Comparison of ENCODE assay signal across 32 cellular contexts in genomic region chr2:118726821-118727220, GRCh38.
"Had no signal": no experiment of that assay in that cellular context is flagged by ENCODE, and none has a peak within 500 bp of the region (broad histone marks: within the 10 kb centered on the region; RNA-seq: fewer than 3 reads in every experiment).

No MANE protein-coding gene starts in this region.

- H3K27me3 ChIP-seq: MG63 had no signal

- H3K36me3 ChIP-seq: MG63, SJCRH30 had no signal

- DNase-seq: Kasumi-1, KG1, MG63, NCI-H1048, NCI-H1092 treated with DMSO at 0.1 percent for 48 hours, NCI-H1105 treated with DMSO at 0.1 percent for 48 hours, NCI-H1417, NCI-H1436, NCI-H146, NCI-H1694, NCI-H187, NCI-H1930, NCI-H2029 treated with DMSO at 0.1 percent for 48 hours, NCI-H2081 treated with DMSO at 0.1 percent for 48 hours, NCI-H2107, NCI-H2171, NCI-H226, NCI-H446 treated with DMSO at 0.1 percent for 48 hours, NCI-H510A, NCI-H524, NCI-H526, NCI-H69, NCI-H748 treated with DMSO at 0.1 percent for 48 hours, NCI-H82, PC-9, SHP77, SIG-M5, SJCRH30 had no signal

- H3K9me3 ChIP-seq: SJCRH30 had no signal

- ATAC-seq: Panc1, Right ventricle myocardium inferior, SK-N-SH treated with all-trans-retinoic acid at 6 μM for 48 hours had no signal

- H3K4me1 ChIP-seq: SJCRH30 had no signal

- H3K4me3 ChIP-seq: MG63, PC-9, SJCRH30, SK-N-MC had no signal
